In the genomic region with DNA sequence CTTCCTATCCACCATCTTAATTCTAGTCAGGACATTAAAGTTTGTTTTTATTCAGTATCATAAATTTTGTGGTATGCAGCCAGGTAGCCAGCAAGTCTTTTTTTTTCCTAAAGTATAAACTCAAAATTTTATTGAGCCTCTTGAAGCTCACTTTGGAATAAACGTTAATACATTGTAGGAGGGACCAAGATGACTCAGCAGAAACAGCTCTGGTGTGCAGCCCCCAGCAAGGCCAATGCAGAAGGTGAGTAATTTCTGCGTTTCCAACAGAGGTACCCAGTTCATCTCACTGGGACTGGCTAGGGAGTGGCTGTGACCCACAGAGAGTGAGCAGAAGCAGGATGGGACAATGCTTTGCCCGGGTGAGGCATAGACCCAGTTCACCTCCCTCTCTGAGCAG, we compare ENCODE assay signal across 11 cellular contexts. TPM values are rescaled to one million over a fixed set of nuclear protein-coding genes. Genes with fewer than 3 reads are reported as not detected.
"Had no signal": no experiment of that assay in that cellular context is flagged by ENCODE, and none has a peak within 500 bp of the region (broad histone marks: within the 10 kb centered on the region; RNA-seq: fewer than 3 reads in every experiment).

No MANE protein-coding gene starts in this region.

- H3K36me3 ChIP-seq: HAP-1 had no signal

- DNase-seq: GM23248, GOT3, H7, HFFc6, KBM-7 had no signal

- H3K27ac ChIP-seq: GM23248, KMS-11 had no signal

- H2AFZ ChIP-seq: GM23248 had no signal

- ATAC-seq: HCT116 had no signal

- H3K4me3 ChIP-seq: GM23248, HAP-1 had no signal

- FAIRE-seq: HTR-8/SVneo had no signal

- H3K9me3 ChIP-seq: HAP-1 had no signal

- H3K4me1 ChIP-seq: HAP-1 had no signal

- H3K4me2 ChIP-seq: KMS-11 had no signal

- H3K9ac ChIP-seq: GM23248, KMS-11 had no signal

RNA-seq across cellular contexts. Expression of a gene that starts 9.7 kb away (rescaled TPM):
- total RNA-seq: GM23248, H7, HT-29 had no signal
- polyA plus RNA-seq: GM23248 had no signal

RNA-seq across cellular contexts. Expression of a gene that starts 12.7 kb away (rescaled TPM):
- total RNA-seq: GM23248, H4, H7, HFFc6, HT-29 had no signal
- polyA plus RNA-seq: GM23248 had no signal

RNA-seq across cellular contexts. Expression of a gene that starts 42.4 kb away (rescaled TPM):
- total RNA-seq: GM23248, H4, H7, HFFc6, HT-29 had no signal
- polyA plus RNA-seq: GM23248 had no signal

RNA-seq across cellular contexts. Expression of a gene that starts 43.9 kb away (rescaled TPM):
- total RNA-seq: GM23248, H4, H7, HT-29 had no signal
- polyA plus RNA-seq: GM23248 had no signal
